Comparison of ENCODE assay signal across 14 cellular contexts in genomic region chr5:153797484-153797883, GRCh38.
DNase-seq lines count a peak whose midpoint lies in the region; ATAC-seq and TF ChIP-seq lines count a peak whose summit lies in the region.
"Had no signal": no experiment of that assay in that cellular context is flagged by ENCODE, and none has a peak within 500 bp of the region (broad histone marks: within the 10 kb centered on the region; RNA-seq: fewer than 3 reads in every experiment).

No MANE protein-coding gene starts in this region.

- H3K27me3 ChIP-seq in WERI-Rb-1 (ENCODE audit: insufficient read depth, low read depth, severe bottlenecking), result no peaks in the 10 kb centered on the region
- H3K27me3 ChIP-seq: stomach had no signal

- DNase-seq in GM13977 (ENCODE audit: low spot score), result peak; percentile 21
- no peak for DNase-seq in WERI-Rb-1
- DNase-seq in NCI-H2227 treated with DMSO at 0.1 percent for 48 hours (lab: John Stamatoyannopoulos, UW), result no peak
- DNase-seq in ureter (ENCODE audit: low spot score), result no peak
- DNase-seq: activated naive CD8-positive, alpha-beta T cell treated with anti-CD3 and anti-CD28 coated beads for 36 hours; NCI-H187 treated with DMSO at 0.1 percent for 48 hours; stomach had no signal

- peak; percentile 75 for ATAC-seq in GM19328 (IDR thresholded peaks at IDR 0.05; ENCODE audit: unreplicated experiment)
- peak; percentile 72 for ATAC-seq in HG02642 (IDR thresholded peaks at IDR 0.05; ENCODE audit: poor library complexity, unreplicated experiment)
- peak; percentile 98 for ATAC-seq in HG03469 (IDR thresholded peaks at IDR 0.05; ENCODE audit: unreplicated experiment)
- ATAC-seq in GM19395 (IDR thresholded peaks at IDR 0.05; ENCODE audit: unreplicated experiment), result no peak
- ATAC-seq: activated CD4-positive, CD25-positive, alpha-beta regulatory T cell treated with anti-CD3 and anti-CD28 coated beads, Interleukin-2, amount 50 U/mL, for 24 hours; HCT116; left lobe of liver had no signal

- no peak overlapping the region for H3K27ac ChIP-seq in WERI-Rb-1
- H3K27ac ChIP-seq: stomach had no signal

- in situ Hi-C loops in GM13977 (cut with MboI; ENCODE audit: low pct_unique_long_range_greater_than_20kb, low sequenced_read_pairs, unreplicated experiment), result no loop called here

- H3K9me3 ChIP-seq in WERI-Rb-1 (ENCODE audit: severe bottlenecking), result no peaks in the 10 kb centered on the region
- H3K9me3 ChIP-seq: stomach had no signal

- H3K36me3 ChIP-seq in WERI-Rb-1, result no peaks in the 10 kb centered on the region
- H3K36me3 ChIP-seq: stomach had no signal

- TF ChIP-seq CTCF in GM13977 (IDR thresholded peaks at IDR 0.05; ENCODE audit: extremely low read depth, insufficient read depth, missing control alignments) (no peak), WERI-Rb-1 (IDR thresholded peaks at IDR 0.05; ENCODE audit: low read depth, low read length) (no peak)

- no peak overlapping the region for H3K4me3 ChIP-seq in WERI-Rb-1 (ENCODE audit: low read depth, low read length)
- H3K4me3 ChIP-seq: stomach had no signal
